In the genomic region with DNA sequence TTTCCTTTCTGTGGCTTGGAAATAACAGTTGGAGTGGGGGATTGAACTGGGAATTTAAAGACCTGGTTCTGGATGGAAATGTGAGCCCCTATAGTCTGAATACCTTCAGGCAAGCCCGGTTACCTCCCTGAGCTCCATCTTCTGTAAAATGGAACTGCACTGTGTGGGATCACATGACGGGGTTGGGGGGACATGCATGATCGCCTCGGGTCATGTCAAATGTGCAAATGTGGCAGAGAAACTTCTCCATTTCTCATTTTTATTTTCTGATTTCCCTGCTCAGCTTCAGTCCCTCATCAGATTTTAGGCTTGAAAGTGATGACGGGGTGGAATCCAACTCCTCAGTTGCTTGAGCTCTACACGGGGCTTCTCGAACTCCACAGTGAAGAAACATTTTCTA, we compare ENCODE assay signal across 29 cellular contexts. TPM values are rescaled to one million over a fixed set of nuclear protein-coding genes. Genes with fewer than 3 reads are reported as not detected.
"Had no signal": no experiment of that assay in that cellular context is flagged by ENCODE, and none has a peak within 500 bp of the region (broad histone marks: within the 10 kb centered on the region; RNA-seq: fewer than 3 reads in every experiment).

No MANE protein-coding gene starts in this region.

- H3K9me3 ChIP-seq: left ventricle myocardium inferior, neutrophil, psoas muscle, right lobe of liver, stomach, thoracic aorta, tibial artery, uterus had no signal

- H3K27ac Mint-ChIP-seq: natural killer cell; nephron progenitor cell; neural progenitor cell; stimulated activated naive B cell treated with anti-CD40 and anti-IgM and Interleukin-4, amounts not matched to agents 10 μg/mL and 1 μg/mL and 100 μg/mL, for 72 hours had no signal

- H3K36me3 Mint-ChIP-seq: natural killer cell; neural progenitor cell; stimulated activated naive B cell treated with anti-CD40 and anti-IgM and Interleukin-4, amounts not matched to agents 10 μg/mL and 1 μg/mL and 100 μg/mL, for 72 hours had no signal

- H3K9ac ChIP-seq: neural progenitor cell, parathyroid adenoma had no signal

- ATAC-seq: natural killer cell; psoas muscle; right lobe of liver; stimulated activated naive B cell treated with anti-CD40 and anti-IgM and Interleukin-4, amounts not matched to agents 10 μg/mL and 1 μg/mL and 100 μg/mL, for 72 hours; stimulated activated naive CD8-positive, alpha-beta T cell treated with anti-CD3 and anti-CD28 coated beads, Interleukin-15, Interleukin-2, amounts not matched to agents 100 U/mL and 50 U/mL, for 24 hours had no signal

- H3K4me3 ChIP-seq: left ventricle myocardium inferior, lung, neural progenitor cell, psoas muscle, right lobe of liver, smooth muscle cell, stomach, thoracic aorta, tibial artery, uterus had no signal

- H3K9me3 Mint-ChIP-seq: natural killer cell; nephron progenitor cell; neural progenitor cell; stimulated activated naive B cell treated with anti-CD40 and anti-IgM and Interleukin-4, amounts not matched to agents 10 μg/mL and 1 μg/mL and 100 μg/mL, for 72 hours had no signal

- H3K27ac ChIP-seq: left ventricle myocardium inferior, neural progenitor cell, neutrophil, parathyroid adenoma, psoas muscle, right lobe of liver, stomach, thoracic aorta, tibial artery, uterus had no signal

- H3K27me3 ChIP-seq: right lobe of liver had no signal

- DNase-seq: hypothalamus; islet precursor cell; left ventricle myocardium inferior; natural killer cell; nephron progenitor cell; occipital lobe; psoas muscle; right lobe of liver; stimulated activated CD4-positive, alpha-beta T cell treated with anti-CD3 and anti-CD28 coated beads, Interleukin-1b, Interleukin-23, amount 100 ng/mL, for 48 hours; stimulated activated CD4-positive, alpha-beta T cell treated with anti-CD3 and anti-CD28 coated beads, Interleukin-4, amount 100 ng/mL, for 1 hour; stimulated activated naive B cell treated with anti-CD40 and anti-IgM and Interleukin-4, amounts not matched to agents 10 μg/mL and 1 μg/mL and 100 μg/mL, for 72 hours; stimulated activated naive CD8-positive, alpha-beta T cell treated with anti-CD3 and anti-CD28 coated beads, Interleukin-15, Interleukin-2, amounts not matched to agents 100 U/mL and 50 U/mL, for 24 hours; stomach; tibial artery; trophoblast cell; uterus had no signal

- H2AFZ ChIP-seq: neural progenitor cell, parathyroid adenoma had no signal

- H3K79me2 ChIP-seq: parathyroid adenoma had no signal

- H3K4me1 ChIP-seq: psoas muscle had no signal

- H3K4me2 ChIP-seq: neural progenitor cell, smooth muscle cell had no signal

- H3K4me3 Mint-ChIP-seq: natural killer cell; nephron progenitor cell; neural progenitor cell; stimulated activated naive B cell treated with anti-CD40 and anti-IgM and Interleukin-4, amounts not matched to agents 10 μg/mL and 1 μg/mL and 100 μg/mL, for 72 hours had no signal

- H3K36me3 ChIP-seq: left ventricle myocardium inferior, neural progenitor cell, neutrophil, right lobe of liver, stomach, thoracic aorta, tibial artery, uterus had no signal

RNA-seq across cellular contexts. Expression of a gene that starts 1.5 kb away (rescaled TPM):
- total RNA-seq: kidney epithelial cell, left ventricle myocardium inferior, lower leg skin, lung, mucosa of gallbladder, natural killer cell, occipital lobe, osteocyte, posterior vena cava, psoas muscle, skeletal muscle tissue, smooth muscle cell, stomach, thoracic aorta, ureter, uterus had no signal
- polyA plus RNA-seq: lung, psoas muscle, smooth muscle cell had no signal

RNA-seq across cellular contexts. Expression of a gene that starts 4.5 kb away (rescaled TPM):
- total RNA-seq: skeletal muscle tissue had no signal

RNA-seq across cellular contexts. Expression of a gene that starts 14.6 kb away (rescaled TPM):
- total RNA-seq: left ventricle myocardium inferior, occipital lobe, osteocyte, skeletal muscle tissue, smooth muscle cell had no signal
- polyA plus RNA-seq: smooth muscle cell had no signal

RNA-seq across cellular contexts. Expression of a gene that starts 14.8 kb away (rescaled TPM):
- total RNA-seq: kidney epithelial cell, natural killer cell, occipital lobe, osteocyte, skeletal muscle tissue, smooth muscle cell had no signal
- polyA plus RNA-seq: smooth muscle cell had no signal

RNA-seq across cellular contexts. Expression of a gene that starts 16.4 kb away (rescaled TPM):
- total RNA-seq: kidney epithelial cell, left ventricle myocardium inferior, natural killer cell, occipital lobe, osteocyte, psoas muscle, skeletal muscle tissue, smooth muscle cell, thoracic aorta, ureter, uterus had no signal
- polyA plus RNA-seq: psoas muscle, smooth muscle cell had no signal
